Comparison of ENCODE assay signal across 1 cellular context in genomic region chr7:41261081-41261480, GRCh38.
TF ChIP-seq lines count a peak whose summit lies in the region.

No MANE protein-coding gene starts in this region.

TF ChIP-seq in IMR-90, 13 proteins besides CTCF, POLR2A, EP300 and RAD21 (continued from another document):
- TF ChIP-seq, protein P1, sequence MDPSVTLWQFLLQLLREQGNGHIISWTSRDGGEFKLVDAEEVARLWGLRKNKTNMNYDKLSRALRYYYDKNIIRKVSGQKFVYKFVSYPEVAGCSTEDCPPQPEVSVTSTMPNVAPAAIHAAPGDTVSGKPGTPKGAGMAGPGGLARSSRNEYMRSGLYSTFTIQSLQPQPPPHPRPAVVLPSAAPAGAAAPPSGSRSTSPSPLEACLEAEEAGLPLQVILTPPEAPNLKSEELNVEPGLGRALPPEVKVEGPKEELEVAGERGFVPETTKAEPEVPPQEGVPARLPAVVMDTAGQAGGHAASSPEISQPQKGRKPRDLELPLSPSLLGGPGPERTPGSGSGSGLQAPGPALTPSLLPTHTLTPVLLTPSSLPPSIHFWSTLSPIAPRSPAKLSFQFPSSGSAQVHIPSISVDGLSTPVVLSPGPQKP (IDR thresholded peaks at IDR 0.05; ENCODE audit: borderline replicate concordance, low read depth, low read length): no peak
- TF ChIP-seq, protein P2, sequence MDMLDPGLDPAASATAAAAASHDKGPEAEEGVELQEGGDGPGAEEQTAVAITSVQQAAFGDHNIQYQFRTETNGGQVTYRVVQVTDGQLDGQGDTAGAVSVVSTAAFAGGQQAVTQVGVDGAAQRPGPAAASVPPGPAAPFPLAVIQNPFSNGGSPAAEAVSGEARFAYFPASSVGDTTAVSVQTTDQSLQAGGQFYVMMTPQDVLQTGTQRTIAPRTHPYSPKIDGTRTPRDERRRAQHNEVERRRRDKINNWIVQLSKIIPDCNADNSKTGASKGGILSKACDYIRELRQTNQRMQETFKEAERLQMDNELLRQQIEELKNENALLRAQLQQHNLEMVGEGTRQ (IDR thresholded peaks at IDR 0.05; ENCODE audit: low read depth, low read length): no peak
- TF ChIP-seq NFE2L2 (IDR thresholded peaks at IDR 0.05; ENCODE audit: low read depth, low read length): no peak
